ENCODE assay signal across 7 cellular contexts in the genomic region with DNA sequence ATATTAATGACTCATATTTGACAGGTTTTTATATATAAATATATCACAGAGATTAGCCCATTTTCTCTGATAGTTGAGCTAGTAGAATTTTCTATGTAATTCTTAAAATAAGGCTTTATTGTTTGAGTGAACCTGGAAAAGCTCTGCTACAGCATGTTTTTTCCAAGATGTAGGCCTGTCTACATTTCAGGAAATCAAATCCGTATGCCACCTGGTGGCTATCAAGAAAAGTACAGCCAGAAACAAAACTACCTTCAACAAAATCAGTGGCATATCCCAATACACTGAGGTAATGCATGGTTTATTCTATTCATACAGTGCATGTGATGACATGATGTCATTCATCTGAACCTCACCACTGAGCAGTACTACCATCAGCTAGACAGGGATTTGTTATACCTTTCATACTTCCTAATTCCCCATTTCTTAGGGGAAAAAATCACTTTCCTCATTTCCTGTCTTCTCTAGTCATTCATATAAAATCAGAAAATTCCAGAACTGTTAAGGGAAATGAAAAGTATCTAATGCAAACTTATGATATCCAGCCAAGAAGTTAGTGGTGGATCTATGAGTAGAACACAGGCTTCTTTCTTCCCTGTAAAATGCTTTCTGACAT.
A peak's percentile ranks its signal among the peaks of the same experiment; 100 is the strongest.
DNase-seq lines count a peak whose midpoint lies in the region; ATAC-seq and TF ChIP-seq lines count a peak whose summit lies in the region.

No MANE protein-coding gene starts in this region.

- H3K4me1 Mint-ChIP-seq in WTC11, result no peaks in the 10 kb centered on the region

- H3K36me3 ChIP-seq in right atrium auricular region (no peaks in the 10 kb centered on the region), suprapubic skin (no peaks in the 10 kb centered on the region)

- H3K9me3 Mint-ChIP-seq in WTC11, result no peaks in the 10 kb centered on the region

- 0% methylated on average over 1 of the region's 1 CpG for WGBS in suprapubic skin

- ATAC-seq in WTC11, result peak; percentile 61

- no peak overlapping the region for H3K4me3 Mint-ChIP-seq in WTC11

- H3K27me3 ChIP-seq in right atrium auricular region (no peaks in the 10 kb centered on the region), suprapubic skin (no peaks in the 10 kb centered on the region)

- H3K27ac Mint-ChIP-seq in WTC11, result no peak overlapping the region

- H3K27ac ChIP-seq in right atrium auricular region, result no peak overlapping the region
- no peak overlapping the region for H3K27ac ChIP-seq in suprapubic skin

- TF ChIP-seq POLR2A in suprapubic skin (IDR thresholded peaks at IDR 0.05), result no peak

- TF ChIP-seq EP300 in suprapubic skin (IDR thresholded peaks at IDR 0.05), result no peak

- DNase-seq in GM12865 (ENCODE audit: low read depth) (peak; percentile 20), H4 (ENCODE audit: low spot score) (peak; percentile 48), NCI-H1105 treated with DMSO at 0.1 percent for 48 hours (lab: John Stamatoyannopoulos, UW) (peak; percentile 57), WTC11 (ENCODE audit: low spot score) (no peak), right atrium auricular region (ENCODE audit: low spot score) (no peak), suprapubic skin (ENCODE audit: low spot score in 2 of 2) (no peak), NCI-H524 treated with DMSO at 0.1 percent for 48 hours (lab: John Stamatoyannopoulos, UW) (no peak)

- no peaks in the 10 kb centered on the region for H3K9me3 ChIP-seq in right atrium auricular region
- H3K9me3 ChIP-seq in suprapubic skin, result no peaks in the 10 kb centered on the region

- POLR2A ChIA-PET in WTC11 (lab: Charles Lee), result no interaction called here

- CTCF ChIA-PET in WTC11 (lab: Charles Lee), result interaction anchor here (0.7 to 5.0 kb wide), 7 partner anchors 10 to 1536 kb away, joined by 3 to 75 read pairs (median 5); no protein-coding TSS in a partner anchor

- no peaks in the 10 kb centered on the region for H3K27me3 Mint-ChIP-seq in WTC11 (ENCODE audit: low read depth)

- TF ChIP-seq CTCF in GM12865 (IDR thresholded peaks at IDR 0.05; ENCODE audit: insufficient read depth, low read depth, low read length, missing control alignments), result peak; percentile 57
- peak; percentile 58 for TF ChIP-seq CTCF in WTC11 (IDR thresholded peaks at IDR 0.05)
- peak; percentile 69 to 81 for TF ChIP-seq CTCF in right atrium auricular region (IDR thresholded peaks at IDR 0.05)
- TF ChIP-seq CTCF in suprapubic skin (IDR thresholded peaks at IDR 0.05), result peak; percentile 52 to 63

- H3K4me1 ChIP-seq in right atrium auricular region (no peaks in the 10 kb centered on the region), suprapubic skin (peaks cover 18% of the 10 kb centered on the region)

- H3K4me3 ChIP-seq in GM12865 (ENCODE audit: low read depth, low read length) (no peak overlapping the region), right atrium auricular region (no peak overlapping the region), suprapubic skin (no peak overlapping the region)

- H3K36me3 Mint-ChIP-seq in WTC11, result no peaks in the 10 kb centered on the region

TF ChIP-seq in WTC11, 78 proteins besides CTCF, POLR2A, EP300 and RAD21:
- no peak for TF ChIP-seq OVOL2 (CRISPR knock-in tag; IDR thresholded peaks at IDR 0.05; ENCODE audit: borderline replicate concordance)
- no peak for TF ChIP-seq ZNF121 (CRISPR knock-in tag; IDR thresholded peaks at IDR 0.05)
- TF ChIP-seq SOX15 (CRISPR knock-in tag; IDR thresholded peaks at IDR 0.05), result no peak
- TF ChIP-seq, protein P1, sequence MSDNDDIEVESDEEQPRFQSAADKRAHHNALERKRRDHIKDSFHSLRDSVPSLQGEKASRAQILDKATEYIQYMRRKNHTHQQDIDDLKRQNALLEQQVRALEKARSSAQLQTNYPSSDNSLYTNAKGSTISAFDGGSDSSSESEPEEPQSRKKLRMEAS (CRISPR knock-in tag; IDR thresholded peaks at IDR 0.05), result no peak
- no peak for TF ChIP-seq RORB (CRISPR knock-in tag; IDR thresholded peaks at IDR 0.05)
- no peak for TF ChIP-seq ATF1 (CRISPR knock-in tag; IDR thresholded peaks at IDR 0.05)
- no peak for TF ChIP-seq NR1H2 (CRISPR knock-in tag; IDR thresholded peaks at IDR 0.05)
- TF ChIP-seq ZNF396 (CRISPR knock-in tag; IDR thresholded peaks at IDR 0.05; ENCODE audit: borderline replicate concordance), result no peak
- TF ChIP-seq, protein P2, sequence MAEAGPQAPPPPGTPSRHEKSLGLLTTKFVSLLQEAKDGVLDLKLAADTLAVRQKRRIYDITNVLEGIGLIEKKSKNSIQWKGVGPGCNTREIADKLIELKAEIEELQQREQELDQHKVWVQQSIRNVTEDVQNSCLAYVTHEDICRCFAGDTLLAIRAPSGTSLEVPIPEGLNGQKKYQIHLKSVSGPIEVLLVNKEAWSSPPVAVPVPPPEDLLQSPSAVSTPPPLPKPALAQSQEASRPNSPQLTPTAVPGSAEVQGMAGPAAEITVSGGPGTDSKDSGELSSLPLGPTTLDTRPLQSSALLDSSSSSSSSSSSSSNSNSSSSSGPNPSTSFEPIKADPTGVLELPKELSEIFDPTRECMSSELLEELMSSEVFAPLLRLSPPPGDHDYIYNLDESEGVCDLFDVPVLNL (CRISPR knock-in tag; IDR thresholded peaks at IDR 0.05; ENCODE audit: borderline replicate concordance, low read depth), result no peak
- TF ChIP-seq, protein P3, sequence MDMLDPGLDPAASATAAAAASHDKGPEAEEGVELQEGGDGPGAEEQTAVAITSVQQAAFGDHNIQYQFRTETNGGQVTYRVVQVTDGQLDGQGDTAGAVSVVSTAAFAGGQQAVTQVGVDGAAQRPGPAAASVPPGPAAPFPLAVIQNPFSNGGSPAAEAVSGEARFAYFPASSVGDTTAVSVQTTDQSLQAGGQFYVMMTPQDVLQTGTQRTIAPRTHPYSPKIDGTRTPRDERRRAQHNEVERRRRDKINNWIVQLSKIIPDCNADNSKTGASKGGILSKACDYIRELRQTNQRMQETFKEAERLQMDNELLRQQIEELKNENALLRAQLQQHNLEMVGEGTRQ (CRISPR knock-in tag; IDR thresholded peaks at IDR 0.05), result no peak
- TF ChIP-seq ZBTB21 (CRISPR knock-in tag; IDR thresholded peaks at IDR 0.05; ENCODE audit: borderline replicate concordance), result no peak
- TF ChIP-seq ESRRA (CRISPR knock-in tag; IDR thresholded peaks at IDR 0.05; ENCODE audit: borderline replicate concordance), result no peak
- no peak for TF ChIP-seq SMAD4 (CRISPR knock-in tag; IDR thresholded peaks at IDR 0.05)
- TF ChIP-seq, protein P4, sequence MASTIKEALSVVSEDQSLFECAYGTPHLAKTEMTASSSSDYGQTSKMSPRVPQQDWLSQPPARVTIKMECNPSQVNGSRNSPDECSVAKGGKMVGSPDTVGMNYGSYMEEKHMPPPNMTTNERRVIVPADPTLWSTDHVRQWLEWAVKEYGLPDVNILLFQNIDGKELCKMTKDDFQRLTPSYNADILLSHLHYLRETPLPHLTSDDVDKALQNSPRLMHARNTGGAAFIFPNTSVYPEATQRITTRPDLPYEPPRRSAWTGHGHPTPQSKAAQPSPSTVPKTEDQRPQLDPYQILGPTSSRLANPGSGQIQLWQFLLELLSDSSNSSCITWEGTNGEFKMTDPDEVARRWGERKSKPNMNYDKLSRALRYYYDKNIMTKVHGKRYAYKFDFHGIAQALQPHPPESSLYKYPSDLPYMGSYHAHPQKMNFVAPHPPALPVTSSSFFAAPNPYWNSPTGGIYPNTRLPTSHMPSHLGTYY (CRISPR knock-in tag; IDR thresholded peaks at IDR 0.05), result no peak
- TF ChIP-seq TEAD4 (CRISPR knock-in tag; IDR thresholded peaks at IDR 0.05), result no peak
- TF ChIP-seq, protein P5, sequence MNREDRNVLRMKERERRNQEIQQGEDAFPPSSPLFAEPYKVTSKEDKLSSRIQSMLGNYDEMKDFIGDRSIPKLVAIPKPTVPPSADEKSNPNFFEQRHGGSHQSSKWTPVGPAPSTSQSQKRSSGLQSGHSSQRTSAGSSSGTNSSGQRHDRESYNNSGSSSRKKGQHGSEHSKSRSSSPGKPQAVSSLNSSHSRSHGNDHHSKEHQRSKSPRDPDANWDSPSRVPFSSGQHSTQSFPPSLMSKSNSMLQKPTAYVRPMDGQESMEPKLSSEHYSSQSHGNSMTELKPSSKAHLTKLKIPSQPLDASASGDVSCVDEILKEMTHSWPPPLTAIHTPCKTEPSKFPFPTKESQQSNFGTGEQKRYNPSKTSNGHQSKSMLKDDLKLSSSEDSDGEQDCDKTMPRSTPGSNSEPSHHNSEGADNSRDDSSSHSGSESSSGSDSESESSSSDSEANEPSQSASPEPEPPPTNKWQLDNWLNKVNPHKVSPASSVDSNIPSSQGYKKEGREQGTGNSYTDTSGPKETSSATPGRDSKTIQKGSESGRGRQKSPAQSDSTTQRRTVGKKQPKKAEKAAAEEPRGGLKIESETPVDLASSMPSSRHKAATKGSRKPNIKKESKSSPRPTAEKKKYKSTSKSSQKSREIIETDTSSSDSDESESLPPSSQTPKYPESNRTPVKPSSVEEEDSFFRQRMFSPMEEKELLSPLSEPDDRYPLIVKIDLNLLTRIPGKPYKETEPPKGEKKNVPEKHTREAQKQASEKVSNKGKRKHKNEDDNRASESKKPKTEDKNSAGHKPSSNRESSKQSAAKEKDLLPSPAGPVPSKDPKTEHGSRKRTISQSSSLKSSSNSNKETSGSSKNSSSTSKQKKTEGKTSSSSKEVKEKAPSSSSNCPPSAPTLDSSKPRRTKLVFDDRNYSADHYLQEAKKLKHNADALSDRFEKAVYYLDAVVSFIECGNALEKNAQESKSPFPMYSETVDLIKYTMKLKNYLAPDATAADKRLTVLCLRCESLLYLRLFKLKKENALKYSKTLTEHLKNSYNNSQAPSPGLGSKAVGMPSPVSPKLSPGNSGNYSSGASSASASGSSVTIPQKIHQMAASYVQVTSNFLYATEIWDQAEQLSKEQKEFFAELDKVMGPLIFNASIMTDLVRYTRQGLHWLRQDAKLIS (CRISPR knock-in tag; IDR thresholded peaks at IDR 0.05; ENCODE audit: borderline replicate concordance), result no peak
- no peak for TF ChIP-seq TCF7 (CRISPR knock-in tag; IDR thresholded peaks at IDR 0.05; ENCODE audit: low read depth)
- TF ChIP-seq, protein P6, sequence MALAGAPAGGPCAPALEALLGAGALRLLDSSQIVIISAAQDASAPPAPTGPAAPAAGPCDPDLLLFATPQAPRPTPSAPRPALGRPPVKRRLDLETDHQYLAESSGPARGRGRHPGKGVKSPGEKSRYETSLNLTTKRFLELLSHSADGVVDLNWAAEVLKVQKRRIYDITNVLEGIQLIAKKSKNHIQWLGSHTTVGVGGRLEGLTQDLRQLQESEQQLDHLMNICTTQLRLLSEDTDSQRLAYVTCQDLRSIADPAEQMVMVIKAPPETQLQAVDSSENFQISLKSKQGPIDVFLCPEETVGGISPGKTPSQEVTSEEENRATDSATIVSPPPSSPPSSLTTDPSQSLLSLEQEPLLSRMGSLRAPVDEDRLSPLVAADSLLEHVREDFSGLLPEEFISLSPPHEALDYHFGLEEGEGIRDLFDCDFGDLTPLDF (CRISPR knock-in tag; IDR thresholded peaks at IDR 0.05), result no peak
- TF ChIP-seq CREB1 (CRISPR knock-in tag; IDR thresholded peaks at IDR 0.05), result no peak
- no peak for TF ChIP-seq SMAD3 (CRISPR knock-in tag; IDR thresholded peaks at IDR 0.05; ENCODE audit: borderline replicate concordance)
TF ChIP-seq in WTC11: peak in this region for 0.

Comparison
In these comparisons a context has a peak if more than half of its experiments do, and no peak if none do; other contexts are left out.
1. DNase-seq: peak in GM12865 (single experiment), H4 (single experiment) and NCI-H1105 treated with DMSO at 0.1 percent for 48 hours (single experiment); none in WTC11 (single experiment), right atrium auricular region (single experiment), suprapubic skin (0 of 2) and NCI-H524 treated with DMSO at 0.1 percent for 48 hours (single experiment).
2. Peak in every context shown above with its lines, with median percentiles within 50 percentile points of each other: CTCF ChIP-seq.